7 cellular contexts compared by ENCODE assay signal in the genomic region with DNA sequence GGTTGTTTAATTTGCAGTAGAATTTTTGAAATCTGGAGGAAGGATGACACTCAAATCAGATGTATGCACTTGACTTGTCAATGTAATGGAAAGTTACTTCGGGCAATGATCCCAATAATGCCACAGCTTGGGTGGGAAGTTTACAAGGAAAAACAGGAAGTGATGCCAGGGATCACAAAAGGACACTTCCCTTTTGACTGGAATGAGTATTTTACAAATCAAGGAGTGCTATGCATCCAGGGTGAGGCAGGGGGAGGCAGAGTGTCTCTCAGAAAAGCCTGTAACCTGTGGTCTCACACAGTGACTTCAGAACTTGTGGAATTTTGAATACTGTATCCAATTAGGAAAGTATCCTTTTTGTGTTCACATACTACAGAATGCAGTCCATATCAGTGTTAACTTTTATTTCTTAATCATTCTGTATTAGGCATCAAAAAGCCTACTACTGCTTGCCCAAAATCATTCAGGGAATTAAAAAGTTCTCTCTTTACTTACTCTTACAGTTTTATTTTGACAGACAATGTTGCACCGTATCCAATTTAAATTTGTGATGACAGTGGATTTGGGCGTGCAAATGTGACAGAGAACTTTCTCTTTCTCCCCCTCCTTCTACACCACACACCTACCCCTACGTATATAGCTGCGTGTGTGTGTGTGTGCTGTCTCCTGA.
A peak's percentile ranks its signal among the peaks of the same experiment; 100 is the strongest.
DNase-seq lines count a peak whose midpoint lies in the region; ATAC-seq and TF ChIP-seq lines count a peak whose summit lies in the region.

No MANE protein-coding gene starts in this region.

- TF ChIP-seq CTCF in GM23338 (conservative IDR thresholded peaks at IDR 0.05; ENCODE audit: low read depth in 2 of 2) (peak; percentile 69 to 71), endodermal cell (conservative IDR thresholded peaks at IDR 0.05) (peak; percentile 77), nephron (IDR thresholded peaks at IDR 0.05; ENCODE audit: unreplicated experiment in 3 of 3) (peak; percentile 71 to 75 (median 72)), natural killer cell (IDR thresholded peaks at IDR 0.05) (no peak)

- no peaks in the 10 kb centered on the region for H3K79me2 ChIP-seq in GM23338 (replicated peaks; ENCODE audit: insufficient read depth)

- intact Hi-C loops in natural killer cell (cut with micrococcal nuclease): no loop called here

- no peaks in the 10 kb centered on the region for H3K36me3 ChIP-seq in GM23338 (ENCODE audit: insufficient read depth)
- no peaks in the 10 kb centered on the region for H3K36me3 ChIP-seq in endodermal cell (ENCODE audit: control insufficient read depth, insufficient read depth, low read length)

- WGBS in endodermal cell (ENCODE audit: insufficient coverage in 1 of 2, insufficient read length in 1 of 2), 2 experiments: 20 to 84% methylated on average over 1 to 5 of the region's 5 CpGs

- ATAC-seq in GM23338 (peak; percentile 91), HG02938 (IDR thresholded peaks at IDR 0.05; ENCODE audit: unreplicated experiment) (no peak), GM21423 (IDR thresholded peaks at IDR 0.05; ENCODE audit: unreplicated experiment) (no peak), natural killer cell (no peak)

- H3K9ac ChIP-seq in endodermal cell (ENCODE audit: extremely low read depth, low read length, poor library complexity, severe bottlenecking): no peak overlapping the region

- H3K4me2 ChIP-seq in GM23338: no peak overlapping the region

- H3K4me1 ChIP-seq in GM23338 (ENCODE audit: insufficient read depth) (peaks cover 10% of the 10 kb centered on the region; the same call in 1 of the 2 replicates), endodermal cell (ENCODE audit: control insufficient read depth, insufficient read depth, low read length) (no peaks in the 10 kb centered on the region)

- H3K36me3 Mint-ChIP-seq in GM23338 (ENCODE audit: low read depth) (peaks cover 4% of the 10 kb centered on the region; the same call in 2 of the 3 replicates), endodermal cell (ENCODE audit: low read depth) (no peaks in the 10 kb centered on the region), nephron (ENCODE audit: low read depth) (no peaks in the 10 kb centered on the region), natural killer cell (no peaks in the 10 kb centered on the region)

- H3K4me1 Mint-ChIP-seq in GM23338 (no peaks in the 10 kb centered on the region), endodermal cell (peaks cover 6% of the 10 kb centered on the region), nephron (no peaks in the 10 kb centered on the region), natural killer cell (no peaks in the 10 kb centered on the region)

- H3F3A ChIP-seq in GM23338 (replicated peaks; ENCODE audit: low read depth): no peaks in the 10 kb centered on the region

- no peak overlapping the region for H3K27ac ChIP-seq in GM23338 (ENCODE audit: low read depth)
- no peak overlapping the region for H3K27ac ChIP-seq in endodermal cell (ENCODE audit: low read depth, low read length)

- H3K4me3 ChIP-seq in GM23338 (no peak overlapping the region), endodermal cell (ENCODE audit: low read length) (no peak overlapping the region)

- H3K9me3 ChIP-seq in endodermal cell (ENCODE audit: control insufficient read depth, low read length): peaks cover 9% of the 10 kb centered on the region

- H3K27ac Mint-ChIP-seq in GM23338: 0 out of 2 replicates have a peak overlapping the region, but pooled peaks have one; percentile 24
- no peak overlapping the region for H3K27ac Mint-ChIP-seq in endodermal cell
- H3K27ac Mint-ChIP-seq in nephron: peak overlapping the region in 2 of 3 experiments; percentile 43 to 44
- no peak overlapping the region for H3K27ac Mint-ChIP-seq in natural killer cell

- H3K9me2 ChIP-seq in GM23338 (ENCODE audit: insufficient read depth): no peaks in the 10 kb centered on the region

- H3K27me3 Mint-ChIP-seq in GM23338 (ENCODE audit: insufficient read depth, low read depth, poor library complexity) (no peaks in the 10 kb centered on the region), endodermal cell (ENCODE audit: insufficient read depth) (no peaks in the 10 kb centered on the region), nephron (ENCODE audit: low read depth) (no peaks in the 10 kb centered on the region), natural killer cell (ENCODE audit: low read depth in 2 of 2) (peaks cover 0 to 3% of the 10 kb centered on the region in 2 donors)

- H3K4me3 Mint-ChIP-seq in GM23338 (no peak overlapping the region), endodermal cell (no peak overlapping the region), nephron (no peak overlapping the region), natural killer cell (no peak overlapping the region)

- no peaks in the 10 kb centered on the region for H4K20me1 ChIP-seq in GM23338 (replicated peaks; ENCODE audit: insufficient read depth)

- H2AFZ ChIP-seq in GM23338: no peak overlapping the region

- H3K9me3 Mint-ChIP-seq in GM23338 (peaks cover 8% of the 10 kb centered on the region; the same call in 2 of the 3 replicates), endodermal cell (peaks cover 11% of the 10 kb centered on the region), nephron (no peaks in the 10 kb centered on the region), natural killer cell (no peaks in the 10 kb centered on the region)

- H3K27me3 ChIP-seq in GM23338 (ENCODE audit: insufficient read depth) (no peaks in the 10 kb centered on the region), endodermal cell (ENCODE audit: control insufficient read depth, insufficient read depth, low read length, poor library complexity, severe bottlenecking) (no peaks in the 10 kb centered on the region)

- DNase-seq in GM23338 (ENCODE audit: low spot score) (peak; percentile 85), NCI-H524 treated with DMSO at 0.1 percent for 48 hours (lab: John Stamatoyannopoulos, UW) (peak; percentile 27), endodermal cell (peak; percentile 84), natural killer cell (no peak)

TF ChIP-seq in GM23338, 12 proteins besides CTCF, POLR2A, EP300 and RAD21 (continues in another document):
- TF ChIP-seq JUNB (IDR thresholded peaks at IDR 0.05; ENCODE audit: unreplicated experiment): no peak
- TF ChIP-seq STAT1 (IDR thresholded peaks at IDR 0.05; ENCODE audit: unreplicated experiment): no peak
- no peak for TF ChIP-seq ZNF331 (CRISPR knock-in tag; IDR thresholded peaks at IDR 0.05; ENCODE audit: low read depth)
- no peak for TF ChIP-seq POLR2AphosphoS5 (IDR thresholded peaks at IDR 0.05; ENCODE audit: low read depth)
- peak; percentile 41 for TF ChIP-seq CREB1 (CRISPR knock-in tag; IDR thresholded peaks at IDR 0.05; ENCODE audit: low read depth)
- no peak for TF ChIP-seq EZH2phosphoT487 (IDR thresholded peaks at IDR 0.05; ENCODE audit: unreplicated experiment)
- no peak for TF ChIP-seq REST (IDR thresholded peaks at IDR 0.05; ENCODE audit: unreplicated experiment)

Comparison
In these comparisons a context has a peak if more than half of its experiments do, and no peak if none do; other contexts are left out.
1. H3K27ac Mint-ChIP-seq: peak in GM23338 (single experiment) and nephron (2 of 3); none in endodermal cell (single experiment) and natural killer cell (0 of 2).